Comparison of ENCODE assay signal across 8 cellular contexts in the genomic region with DNA sequence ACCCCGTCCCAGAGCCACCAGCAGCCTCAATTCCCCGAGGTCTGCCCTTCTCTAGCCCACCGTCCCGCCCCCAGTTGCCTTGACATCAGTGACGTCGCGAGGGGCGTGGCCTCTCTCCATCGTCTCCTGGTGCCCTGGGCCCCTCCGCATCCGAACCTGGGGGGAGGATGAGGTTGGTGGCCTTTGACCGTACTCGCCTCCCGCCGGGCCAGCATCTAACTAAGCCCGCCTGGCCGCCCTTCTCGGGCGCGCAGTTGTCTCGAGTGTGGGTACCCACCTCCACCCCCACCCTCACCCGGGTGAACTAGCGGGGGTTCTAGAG. TPM values are rescaled to one million over a fixed set of nuclear protein-coding genes. Genes with fewer than 3 reads are reported as not detected.
DNase-seq lines count a peak whose midpoint lies in the region; ATAC-seq, FAIRE-seq and TF ChIP-seq lines count a peak whose summit lies in the region.

No MANE protein-coding gene starts in this region.

- H3K56ac ChIP-seq in IMR-90 (ENCODE audit: extremely low read depth, insufficient read depth, low read length) = no peak overlapping the region

- POLR2A ChIA-PET in IMR-90 (lab: Charles Lee; ENCODE audit: unreplicated experiment) = no interaction called here
- POLR2A ChIA-PET in naive thymus-derived CD8-positive, alpha-beta T cell (lab: Charles Lee) = interaction anchor here (0.9 to 12.8 kb wide), 22 partner anchors 9 to 389 kb away, joined by 3 to 142 read pairs (median 6); a partner anchor contains a TSS

- no peak overlapping the region for H2AK5ac ChIP-seq in IMR-90 (ENCODE audit: low read depth, low read length)

- 0 out of 2 replicates have a peak overlapping the region, but pooled peaks have one; percentile 20 for H2BK20ac ChIP-seq in IMR-90 (ENCODE audit: low read depth, low read length)

- FAIRE-seq in D721Med (lab: Jason Lieb, UNC) = no peak

- H3K27ac Mint-ChIP-seq in naive thymus-derived CD8-positive, alpha-beta T cell = peak overlapping the region; percentile 91 to 99 (median 97)
- H3K27ac Mint-ChIP-seq in stimulated activated naive B cell treated with anti-CD40 and anti-IgM and Interleukin-4, amounts not matched to agents 10 μg/mL and 1 μg/mL and 100 μg/mL, for 72 hours = peak overlapping the region; percentile 97

- peaks cover 10% of the 10 kb centered on the region for H3K4me1 ChIP-seq in IMR-90 (ENCODE audit: control insufficient read depth, insufficient read depth, low read length)
- peaks cover 38 to 65% (median 59%) of the 10 kb centered on the region in 4 donors for H3K4me1 ChIP-seq in Peyer's patch
- H3K4me1 ChIP-seq in fibroblast of lung (ENCODE audit: control insufficient read depth, extremely low read depth, insufficient read depth, low read length) = peaks cover 26% of the 10 kb centered on the region

- H3K27me3 ChIP-seq in IMR-90 (ENCODE audit: control insufficient read depth, insufficient read depth, low read length) (no peaks in the 10 kb centered on the region), Peyer's patch (no peaks in the 10 kb centered on the region), fibroblast of lung (ENCODE audit: control insufficient read depth, insufficient read depth, low read length) (no peaks in the 10 kb centered on the region)

- H3K9ac ChIP-seq in IMR-90 (ENCODE audit: low read depth, low read length) (peak overlapping the region; percentile 50; the same call in 1 of the 2 replicates), fibroblast of lung (ENCODE audit: insufficient read depth, low read length) (peak overlapping the region; percentile 83)

- peak overlapping the region; percentile 30; the same call in 1 of the 2 replicates for H4K91ac ChIP-seq in IMR-90 (ENCODE audit: insufficient read depth, low read depth, low read length)

- H3K79me1 ChIP-seq in IMR-90 (ENCODE audit: low read depth in 1 of 2, low read length in 2 of 2) = no peaks in the 10 kb centered on the region

- H3K79me2 ChIP-seq in fibroblast of lung (ENCODE audit: control insufficient read depth, insufficient read depth, low read length) = no peaks in the 10 kb centered on the region

- no peak overlapping the region; the same call in 1 of the 2 replicates for H4K5ac ChIP-seq in IMR-90 (ENCODE audit: low read depth, low read length)

- DNase-seq in D721Med (ENCODE audit: insufficient read length, low spot score) (peak; percentile 93), IMR-90 (peak; percentile 67), Peyer's patch (peak; percentile 94 to 100 (median 100)), fibroblast of lung (ENCODE audit: low read depth in 2 of 2) (peak; percentile 75 to 88)
- peak; percentile 80 to 88 for DNase-seq in activated T-helper 1 cell treated with anti-CD3 and anti-CD28 coated beads, Interleukin-2, amount 50 U/mL, for 16 hours (ENCODE audit: low read depth in 1 of 2, low spot score in 1 of 2)
- peak; percentile 87 to 98 (median 94) for DNase-seq in naive thymus-derived CD8-positive, alpha-beta T cell
- peak; percentile 89 for DNase-seq in stimulated activated naive B cell treated with anti-CD40 and anti-IgM and Interleukin-4, amounts not matched to agents 10 μg/mL and 1 μg/mL and 100 μg/mL, for 72 hours

- TF ChIP-seq RAD21 in IMR-90 (IDR thresholded peaks at IDR 0.05; ENCODE audit: low read length) = no peak

- H3K36me3 Mint-ChIP-seq in naive thymus-derived CD8-positive, alpha-beta T cell = no peaks in the 10 kb centered on the region
- H3K36me3 Mint-ChIP-seq in stimulated activated naive B cell treated with anti-CD40 and anti-IgM and Interleukin-4, amounts not matched to agents 10 μg/mL and 1 μg/mL and 100 μg/mL, for 72 hours = no peaks in the 10 kb centered on the region

- BruUV-seq in IMR-90 (replicated peaks; lab: Mats Ljungman, UMichigan) = no TSS peak

- peak overlapping the region; percentile 67 to 93 (median 90) for H3K4me3 Mint-ChIP-seq in naive thymus-derived CD8-positive, alpha-beta T cell
- H3K4me3 Mint-ChIP-seq in stimulated activated naive B cell treated with anti-CD40 and anti-IgM and Interleukin-4, amounts not matched to agents 10 μg/mL and 1 μg/mL and 100 μg/mL, for 72 hours = peak overlapping the region; percentile 93 to 98

- TF ChIP-seq CTCF in D721Med (IDR thresholded peaks at IDR 0.05; ENCODE audit: insufficient read depth, missing control alignments) (no peak), IMR-90 (conservative IDR thresholded peaks at IDR 0.05; ENCODE audit: low read depth, low read length) (no peak), Peyer's patch (IDR thresholded peaks at IDR 0.05) (no peak), fibroblast of lung (conservative IDR thresholded peaks at IDR 0.05 in 1 of 2, IDR thresholded peaks at IDR 0.05 in 1 of 2; ENCODE audit: low read depth in 1 of 2, low read length in 2 of 2) (no peak)

- dilution Hi-C loops in IMR-90 (cut with HindIII; ENCODE audit: low sequenced_read_pairs, unreplicated experiment) = no loop called here

- 0 out of 2 replicates have a peak overlapping the region, but pooled peaks have one; percentile 5 for H3K14ac ChIP-seq in IMR-90 (replicated peaks; ENCODE audit: low read depth, low read length)

- peak overlapping the region; percentile 59; the same call in 1 of the 3 replicates for H2BK15ac ChIP-seq in IMR-90 (ENCODE audit: low read depth, low read length)

- H4K20me1 ChIP-seq in IMR-90 (ENCODE audit: insufficient read depth, low read length) (no peaks in the 10 kb centered on the region), fibroblast of lung (ENCODE audit: control insufficient read depth, extremely low read depth, insufficient read depth, low read length) (no peaks in the 10 kb centered on the region)

- H4K8ac ChIP-seq in IMR-90 (ENCODE audit: low read depth in 2 of 2, low read length in 2 of 2) = peak overlapping the region in 1 of 2 experiments; percentile 76; a peak in 2 of 4 replicates

- ATAC-seq in GM21423 (IDR thresholded peaks at IDR 0.05; ENCODE audit: unreplicated experiment) (peak; percentile 44), IMR-90 (ENCODE audit: low read depth) (peak; percentile 59)
- ATAC-seq in naive thymus-derived CD8-positive, alpha-beta T cell = peak; percentile 37 to 51
- ATAC-seq in stimulated activated naive B cell treated with anti-CD40 and anti-IgM and Interleukin-4, amounts not matched to agents 10 μg/mL and 1 μg/mL and 100 μg/mL, for 72 hours (replicated peaks) = peak; percentile 68 to 74

- H3K36me3 ChIP-seq in IMR-90 (ENCODE audit: control insufficient read depth, insufficient read depth, low read length) = no peaks in the 10 kb centered on the region
- no peaks in the 10 kb centered on the region for H3K36me3 ChIP-seq in Peyer's patch
- H3K36me3 ChIP-seq in fibroblast of lung (ENCODE audit: control insufficient read depth, insufficient read depth, low read length) = no peaks in the 10 kb centered on the region

- H3K9me3 Mint-ChIP-seq in naive thymus-derived CD8-positive, alpha-beta T cell = no peaks in the 10 kb centered on the region
- no peaks in the 10 kb centered on the region for H3K9me3 Mint-ChIP-seq in stimulated activated naive B cell treated with anti-CD40 and anti-IgM and Interleukin-4, amounts not matched to agents 10 μg/mL and 1 μg/mL and 100 μg/mL, for 72 hours

- no CpG with 5 or more reads among the region's 23 CpGs for WGBS in IMR-90 (ENCODE audit: extremely low coverage in 2 of 2, insufficient read length in 1 of 2), 2 experiments

- H3K27me3 Mint-ChIP-seq in naive thymus-derived CD8-positive, alpha-beta T cell = no peaks in the 10 kb centered on the region
- H3K27me3 Mint-ChIP-seq in stimulated activated naive B cell treated with anti-CD40 and anti-IgM and Interleukin-4, amounts not matched to agents 10 μg/mL and 1 μg/mL and 100 μg/mL, for 72 hours = peaks cover 0 to 6% of the 10 kb centered on the region in 2 donors

- peak overlapping the region; percentile 56 for H2BK5ac ChIP-seq in IMR-90 (ENCODE audit: low read depth, low read length, poor library complexity, severe bottlenecking)

- H3K9me3 ChIP-seq in IMR-90 (ENCODE audit: control insufficient read depth, insufficient read depth, low read length) (no peaks in the 10 kb centered on the region), Peyer's patch (no peaks in the 10 kb centered on the region), fibroblast of lung (ENCODE audit: control insufficient read depth, insufficient read depth, low read depth, low read length) (no peaks in the 10 kb centered on the region)

- intact Hi-C loops in IMR-90 (cut with micrococcal nuclease) = no loop called here

- H3K9me1 ChIP-seq in IMR-90 (ENCODE audit: insufficient read depth, low read length) = peaks cover 9% of the 10 kb centered on the region

- H3K18ac ChIP-seq in IMR-90 (ENCODE audit: low read depth, low read length) = peak overlapping the region; percentile 32; the same call in 1 of the 2 replicates

- no peak for TF ChIP-seq POLR2A in IMR-90 (IDR thresholded peaks at IDR 0.05; ENCODE audit: low read depth, low read length)
- peak in 1 of 2 donors; percentile 72 for TF ChIP-seq POLR2A in Peyer's patch (IDR thresholded peaks at IDR 0.05)

- H3K4me2 ChIP-seq in IMR-90 (ENCODE audit: low read depth, low read length) (peak overlapping the region; percentile 84), fibroblast of lung (ENCODE audit: extremely low read depth, insufficient read depth, low read length) (peak overlapping the region; percentile 66)

- peak overlapping the region; percentile 94 for H2AFZ ChIP-seq in IMR-90 (replicated peaks; ENCODE audit: low read length, poor library complexity)
- peak overlapping the region; percentile 62 for H2AFZ ChIP-seq in fibroblast of lung (ENCODE audit: low read length)

- CTCF ChIA-PET in IMR-90 (lab: Yijun Ruan, JAX) = no interaction called here

- no peak overlapping the region for H3K23ac ChIP-seq in IMR-90 (ENCODE audit: low read depth, low read length)

- in situ Hi-C loops in IMR-90 (cut with MboI; ENCODE audit: low sequenced_read_pairs) = loop anchor here (25.0 kb wide), 1 partner anchor 419 kb away; no protein-coding TSS in a partner anchor

- peak overlapping the region; percentile 71 for H2AK9ac ChIP-seq in IMR-90 (replicated peaks; ENCODE audit: low read depth, low read length, poor library complexity)

- H3K4me1 Mint-ChIP-seq in naive thymus-derived CD8-positive, alpha-beta T cell = peaks cover 46 to 87% (median 85%) of the 10 kb centered on the region in 4 donors
- H3K4me1 Mint-ChIP-seq in stimulated activated naive B cell treated with anti-CD40 and anti-IgM and Interleukin-4, amounts not matched to agents 10 μg/mL and 1 μg/mL and 100 μg/mL, for 72 hours = peaks cover 44 to 69% of the 10 kb centered on the region in 2 donors

- H3K27ac ChIP-seq in IMR-90 (ENCODE audit: insufficient read depth, low read length) (peak overlapping the region; percentile 88), Peyer's patch (peak overlapping the region; percentile 100), fibroblast of lung (ENCODE audit: insufficient read depth, low read length) (peak overlapping the region; percentile 87)

- H2BK120ac ChIP-seq in IMR-90 (ENCODE audit: low read depth, low read length) = peak overlapping the region; percentile 28

- peak overlapping the region; percentile 42 for H3K4ac ChIP-seq in IMR-90 (ENCODE audit: low read depth, low read length)

- peak overlapping the region; percentile 70 for H3K4me3 ChIP-seq in IMR-90 (ENCODE audit: insufficient read depth, low read depth, low read length)
- peak overlapping the region; percentile 62 to 86 (median 68) for H3K4me3 ChIP-seq in Peyer's patch
- peak overlapping the region; percentile 34 to 78 (median 70) for H3K4me3 ChIP-seq in fibroblast of lung (replicated peaks in 1 of 4; ENCODE audit: control extremely low read depth in 1 of 4, insufficient read depth in 1 of 4, low read depth in 3 of 4, low read length in 4 of 4)

RNA-seq across cellular contexts. Expression of a gene that starts 5.5 kb away (rescaled TPM):
- total RNA-seq in IMR-90 (2012; rRNA removed) = 0.18 and 0.28 TPM in 2 replicates
- polyA plus RNA-seq in IMR-90 (2012; rRNA removed) = 0.56 and 0.74 TPM in 2 replicates
- polyA plus RNA-seq in IMR-90 (2012; cell fraction: cytosol; rRNA removed) = 0.16 and 0.30 TPM in 2 replicates
- polyA plus RNA-seq in IMR-90 (2012; cell fraction: nucleus; rRNA removed; ENCODE audit: low replicate concordance) = 6.9 and 8.4 TPM in 2 replicates
- total RNA-seq in Peyer's patch = 1 to 10 TPM in 2 of 4 donors, not detected in 2; 1.3 to 2.7 TPM
- 0.50 and 1.0 TPM in 2 replicates for total RNA-seq in fibroblast of lung
- polyA plus RNA-seq in fibroblast of lung = 0.17 and 0.18 TPM in 2 replicates
- 0.23 and 0.48 TPM in 2 replicates for polyA plus RNA-seq in fibroblast of lung (2012)
- polyA minus RNA-seq in fibroblast of lung (ENCODE audit: low replicate concordance) = not detected in 2 replicates
- total RNA-seq in naive thymus-derived CD8-positive, alpha-beta T cell = 1 to 10 TPM; 1.9 to 2.0 TPM
- polyA plus RNA-seq in naive thymus-derived CD8-positive, alpha-beta T cell = 1 to 10 TPM in 2 of 3 donors, under 1 TPM in 1; 0.30 to 1.3 (median 1.2) TPM

RNA-seq across cellular contexts. Expression of a gene that starts 42.7 kb away (rescaled TPM):
- total RNA-seq in IMR-90 (2012; rRNA removed) = 7.0 and 10.0 TPM in 2 replicates
- 5.6 and 6.8 TPM in 2 replicates for polyA plus RNA-seq in IMR-90 (2012; rRNA removed)
- polyA plus RNA-seq in IMR-90 (2012; cell fraction: cytosol; rRNA removed) = 1.2 and 2.7 TPM in 2 replicates
- polyA plus RNA-seq in IMR-90 (2012; cell fraction: nucleus; rRNA removed; ENCODE audit: low replicate concordance) = 0.62 and 3.4 TPM in 2 replicates
- 100 to 1,000 TPM; 247 to 296 (median 275) TPM for total RNA-seq in Peyer's patch
- 13.4 and 16.3 TPM in 2 replicates for total RNA-seq in fibroblast of lung
- 10.9 and 13.1 TPM in 2 replicates for polyA plus RNA-seq in fibroblast of lung
- polyA plus RNA-seq in fibroblast of lung (2012) = 11.5 and 14.3 TPM in 2 replicates
- polyA minus RNA-seq in fibroblast of lung (ENCODE audit: low replicate concordance) = 0.94 and 2.5 TPM in 2 replicates
- 10 to 100 TPM; 75.4 to 79.1 TPM for total RNA-seq in naive thymus-derived CD8-positive, alpha-beta T cell
- 100 to 1,000 TPM; 108 to 297 (median 154) TPM for polyA plus RNA-seq in naive thymus-derived CD8-positive, alpha-beta T cell

RNA-seq across cellular contexts. Expression of a gene that starts 45.0 kb away (rescaled TPM):
- not detected in 2 replicates for total RNA-seq in IMR-90 (2012; rRNA removed)
- polyA plus RNA-seq in IMR-90 (2012; rRNA removed) = not detected in 2 replicates
- 0.76 TPM in 1 of 2 replicates, not detected in the other for polyA plus RNA-seq in IMR-90 (2012; cell fraction: cytosol; rRNA removed)
- polyA plus RNA-seq in IMR-90 (2012; cell fraction: nucleus; rRNA removed; ENCODE audit: low replicate concordance) = not detected in 2 replicates
- total RNA-seq in Peyer's patch = not detected
- not detected in 2 replicates for total RNA-seq in fibroblast of lung
- polyA plus RNA-seq in fibroblast of lung = not detected in 2 replicates
- not detected in 2 replicates for polyA plus RNA-seq in fibroblast of lung (2012)
- polyA minus RNA-seq in fibroblast of lung (ENCODE audit: low replicate concordance) = not detected in 2 replicates
- total RNA-seq in naive thymus-derived CD8-positive, alpha-beta T cell = not detected
- polyA plus RNA-seq in naive thymus-derived CD8-positive, alpha-beta T cell = not detected

RNA-seq across cellular contexts. Expression of a gene that starts 49.4 kb away (rescaled TPM):
- not detected in 2 replicates for total RNA-seq in IMR-90 (2012; rRNA removed)
- not detected in 2 replicates for polyA plus RNA-seq in IMR-90 (2012; rRNA removed)
- polyA plus RNA-seq in IMR-90 (2012; cell fraction: cytosol; rRNA removed) = not detected in 2 replicates
- polyA plus RNA-seq in IMR-90 (2012; cell fraction: nucleus; rRNA removed; ENCODE audit: low replicate concordance) = not detected in 2 replicates
- total RNA-seq in Peyer's patch = not detected
- not detected in 2 replicates for total RNA-seq in fibroblast of lung
- not detected in 2 replicates for polyA plus RNA-seq in fibroblast of lung
- polyA plus RNA-seq in fibroblast of lung (2012) = not detected in 2 replicates
- polyA minus RNA-seq in fibroblast of lung (ENCODE audit: low replicate concordance) = not detected in 2 replicates
- total RNA-seq in naive thymus-derived CD8-positive, alpha-beta T cell = not detected
- not detected for polyA plus RNA-seq in naive thymus-derived CD8-positive, alpha-beta T cell

Comparison
In these comparisons a context has a peak if more than half of its experiments do, and no peak if none do; other contexts are left out.
1. Peak in every context shown above with its lines: DNase-seq, ATAC-seq, H3K4me3 ChIP-seq and H3K27ac ChIP-seq.